Comparison of ENCODE assay signal across 8 cellular contexts in the genomic region with DNA sequence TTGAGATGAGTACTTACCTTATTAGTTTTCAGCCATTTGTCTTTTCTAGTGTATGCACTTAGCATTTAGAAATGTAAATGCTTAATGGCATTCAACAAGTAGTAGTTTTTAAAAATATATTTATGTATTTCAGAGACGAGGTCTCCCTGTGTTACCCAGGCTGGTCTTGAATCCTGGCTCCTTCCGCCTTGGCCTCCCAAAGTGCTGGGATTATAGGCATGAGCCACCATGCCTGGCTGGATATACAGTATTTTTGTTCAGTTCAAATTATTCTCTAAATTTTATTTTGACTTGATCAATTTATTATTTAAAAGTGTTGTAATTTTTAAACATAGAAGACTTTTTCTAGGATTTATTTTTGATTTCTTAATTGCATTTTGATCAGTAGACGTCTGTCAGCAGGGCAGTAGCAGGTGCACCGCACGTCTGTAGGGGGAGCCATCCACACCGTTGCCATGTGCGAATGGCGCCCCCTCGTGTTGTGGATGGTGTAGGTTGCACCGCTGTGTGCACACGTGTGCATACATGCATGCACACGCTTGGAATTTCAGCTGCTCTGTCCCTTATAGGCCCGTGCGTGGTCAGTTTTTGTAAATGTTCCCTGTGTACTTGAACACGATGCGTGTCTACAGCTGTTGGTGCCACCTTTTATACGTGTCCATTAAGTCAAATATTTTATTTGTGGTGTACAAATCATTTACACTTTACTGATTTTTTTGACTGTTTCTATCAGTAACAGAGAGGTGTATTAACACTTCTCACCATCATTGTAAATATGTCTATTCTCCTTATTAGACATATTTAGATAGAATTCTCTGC. TPM values are rescaled to one million over a fixed set of nuclear protein-coding genes. Genes with fewer than 3 reads are reported as not detected.
DNase-seq lines count a peak whose midpoint lies in the region; ATAC-seq and TF ChIP-seq lines count a peak whose summit lies in the region.

No MANE protein-coding gene starts in this region.

- H3K36me3 ChIP-seq in lung (ENCODE audit: control insufficient read depth in 2 of 2, insufficient read depth in 2 of 2, low read length in 2 of 2) = no peaks in the 10 kb centered on the region

- H3K36me3 Mint-ChIP-seq in activated CD4-positive, alpha-beta memory T cell treated with anti-CD3 and anti-CD28 coated beads for 36 hours = peaks cover 8% of the 10 kb centered on the region

- POLR2A ChIA-PET in activated CD4-positive, alpha-beta memory T cell treated with anti-CD3 and anti-CD28 coated beads for 36 hours (lab: Charles Lee) = no interaction called here

- ATAC-seq in HG03469 (IDR thresholded peaks at IDR 0.05; ENCODE audit: unreplicated experiment) = peak; percentile 52
- ATAC-seq in lung (ENCODE audit: insufficient read depth, low FRiP score) = peak; percentile 90
- ATAC-seq in GM21390 (IDR thresholded peaks at IDR 0.05; ENCODE audit: unreplicated experiment) = no peak

- peak; percentile 100 for TF ChIP-seq CTCF in GM13976 (IDR thresholded peaks at IDR 0.05; ENCODE audit: borderline replicate concordance, control extremely low read depth, extremely low read depth, insufficient read depth, missing control alignments)
- peak; percentile 30 to 92 (median 80) for TF ChIP-seq CTCF in dorsolateral prefrontal cortex (IDR thresholded peaks at IDR 0.05 in 54 of 56, conservative IDR thresholded peaks at IDR 0.05 in 2 of 56; ENCODE audit: low read depth in 1 of 56, partially characterized antibody in 56 of 56)
- peak; percentile 100 for TF ChIP-seq CTCF in lung (IDR thresholded peaks at IDR 0.05; ENCODE audit: control extremely low read depth, extremely low read depth)

- H3K4me3 Mint-ChIP-seq in activated CD4-positive, alpha-beta memory T cell treated with anti-CD3 and anti-CD28 coated beads for 36 hours = no peak overlapping the region

- no peaks in the 10 kb centered on the region for H3K27me3 ChIP-seq in dorsolateral prefrontal cortex
- H3K27me3 ChIP-seq in lung (ENCODE audit: control insufficient read depth, insufficient read depth) = no peaks in the 10 kb centered on the region

- H3K27ac ChIP-seq in dorsolateral prefrontal cortex (no peak overlapping the region), lung (ENCODE audit: low read depth in 1 of 2, low read length in 1 of 2) (no peak overlapping the region)

- DNase-seq in GM13976 (ENCODE audit: low spot score) = peak; percentile 93
- DNase-seq in NCI-H82 (lab: John Stamatoyannopoulos, UW) = peak; percentile 98
- peak; percentile 94 for DNase-seq in activated CD4-positive, alpha-beta memory T cell treated with anti-CD3 and anti-CD28 coated beads for 36 hours
- peak in 8 of 10 donors; percentile 28 to 74 (median 55) for DNase-seq in dorsolateral prefrontal cortex
- DNase-seq in lung (ENCODE audit: low spot score) = peak; percentile 86
- DNase-seq in stimulated activated CD8-positive, alpha-beta memory T cell treated with anti-CD3 and anti-CD28 coated beads, Interleukin-12 subunit alpha, Interleukin-12 subunit beta, amount 100 ng/mL, for 4 hours (ENCODE audit: low read depth) = peak; percentile 74

- in situ Hi-C loops in GM13976 (cut with MboI; ENCODE audit: low sequenced_read_pairs, unreplicated experiment) = loop anchor here (10.0 kb wide), 1 partner anchor 400 kb away; no protein-coding TSS in a partner anchor

- H3K4me3 ChIP-seq in dorsolateral prefrontal cortex (no peak overlapping the region), lung (no peak overlapping the region)

- H3K9me3 ChIP-seq in lung (ENCODE audit: control insufficient read depth in 2 of 2, insufficient read depth in 1 of 2, low read length in 1 of 2) = no peaks in the 10 kb centered on the region

- H3K4me1 ChIP-seq in lung (ENCODE audit: control insufficient read depth in 2 of 2, insufficient read depth in 2 of 2, low read length in 2 of 2) = peaks cover 0 to 2% of the 10 kb centered on the region in 2 donors

- CTCF ChIA-PET in activated CD4-positive, alpha-beta memory T cell treated with anti-CD3 and anti-CD28 coated beads for 36 hours (lab: Charles Lee) = interaction anchor here (0.5 to 4.6 kb wide), 62 partner anchors 8 to 395 kb away, joined by 3 to 30 read pairs (median 4); partner anchors contain the start of gene RPTOR

- intact Hi-C loops in activated CD4-positive, alpha-beta memory T cell treated with anti-CD3 and anti-CD28 coated beads for 36 hours (cut with micrococcal nuclease) = loop anchor here (1.0 to 5.0 kb wide), 2 partner anchors 98 to 148 kb away; partner anchors contain the start of gene NPTX1
- intact Hi-C loops in dorsolateral prefrontal cortex (cut with DNase I) = loop anchor here in 1 of 2 donors (10.0 kb wide), 1 partner anchor 150 kb away; no protein-coding TSS in a partner anchor

- H3K27ac Mint-ChIP-seq in activated CD4-positive, alpha-beta memory T cell treated with anti-CD3 and anti-CD28 coated beads for 36 hours = no peak overlapping the region

- H3K4me1 Mint-ChIP-seq in activated CD4-positive, alpha-beta memory T cell treated with anti-CD3 and anti-CD28 coated beads for 36 hours (ENCODE audit: low read depth) = peaks cover 9% of the 10 kb centered on the region

- no peaks in the 10 kb centered on the region for H3K27me3 Mint-ChIP-seq in activated CD4-positive, alpha-beta memory T cell treated with anti-CD3 and anti-CD28 coated beads for 36 hours

- H3K9me3 Mint-ChIP-seq in activated CD4-positive, alpha-beta memory T cell treated with anti-CD3 and anti-CD28 coated beads for 36 hours = no peaks in the 10 kb centered on the region

- WGBS in lung, 2 donors = 20 to 24% methylated on average over 17 of the region's 17 CpGs

RNA-seq across cellular contexts. Expression of gene RPTOR, which starts 30.6 kb away (rescaled TPM):
- 10 to 100 TPM; 41.5 to 47.9 TPM for total RNA-seq in activated CD4-positive, alpha-beta memory T cell treated with anti-CD3 and anti-CD28 coated beads for 36 hours
- 10 to 100 TPM; 44.7 to 76.5 (median 57.2) TPM for total RNA-seq in dorsolateral prefrontal cortex
- total RNA-seq in lung = 10 to 100 TPM; 44.9 to 46.1 TPM
- 10 to 100 TPM; 12.4 to 14.5 TPM for polyA plus RNA-seq in lung
